In the genomic region with DNA sequence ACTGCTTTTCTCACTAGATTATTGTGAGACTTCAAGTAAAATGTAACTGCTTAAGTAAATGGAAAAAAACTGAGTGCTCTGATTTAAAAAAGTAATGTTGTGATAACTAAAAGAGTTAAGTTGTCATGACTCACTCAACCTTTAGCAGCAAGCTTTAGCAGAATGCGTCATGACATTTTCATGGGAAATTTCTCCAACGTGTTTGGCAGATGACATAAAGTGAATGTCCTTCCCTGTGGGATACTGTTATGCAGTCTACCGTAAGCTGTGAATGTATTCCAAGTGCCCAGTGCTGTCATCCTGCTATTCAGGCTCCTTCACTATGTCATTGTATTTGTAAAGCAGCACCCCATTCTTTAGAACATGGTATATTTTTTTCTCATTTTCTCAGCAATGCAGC, we compare ENCODE assay signal across 22 cellular contexts.
"Had no signal": no experiment of that assay in that cellular context is flagged by ENCODE, and none has a peak within 500 bp of the region (broad histone marks: within the 10 kb centered on the region; RNA-seq: fewer than 3 reads in every experiment).

No MANE protein-coding gene starts in this region.

- H3K4me3 ChIP-seq: adrenal gland, ascending aorta, esophagus muscularis mucosa, gastroesophageal sphincter, pancreas, psoas muscle, tibial nerve had no signal

- H3K27me3 ChIP-seq: adrenal gland, ascending aorta, brain microvascular endothelial cell, esophagus muscularis mucosa, gastroesophageal sphincter, tibial nerve had no signal

- ATAC-seq: activated CD4-positive, alpha-beta T cell treated with anti-CD3 and anti-CD28 coated beads for 36 hours; activated T-cell treated with anti-CD3 and anti-CD28 coated beads, Interleukin-2, amount 50 U/mL, for 4 hours; gastroesophageal sphincter; pancreas; psoas muscle; right cardiac atrium; stimulated activated naive CD8-positive, alpha-beta T cell treated with anti-CD3 and anti-CD28 coated beads, Interleukin-15, amount 100 ng/mL, for 72 hours had no signal

- FAIRE-seq: islet of Langerhans had no signal

- H3K4me1 ChIP-seq: adrenal gland, ascending aorta, esophagus muscularis mucosa, gastroesophageal sphincter, pancreas, psoas muscle, tibial nerve had no signal

- H3K36me3 ChIP-seq: adrenal gland, ascending aorta, brain microvascular endothelial cell, esophagus muscularis mucosa, gastroesophageal sphincter, pancreas, tibial nerve had no signal

- H3K9me3 ChIP-seq: adrenal gland, ascending aorta, esophagus muscularis mucosa, gastroesophageal sphincter, pancreas, psoas muscle, tibial nerve had no signal

- DNase-seq: activated B cell treated with CpG ODN at 0.5 μM for 24 hours; activated CD4-positive, alpha-beta T cell treated with anti-CD3 and anti-CD28 coated beads for 36 hours; activated CD4-positive, alpha-beta T cell treated with anti-CD3 and anti-CD28 coated beads, Interleukin-2, amount 50 U/mL, for 4 hours; activated CD8-positive, alpha-beta memory T cell treated with anti-CD3 and anti-CD28 coated beads, Interleukin-2, amount 50 U/mL, for 48 hours; activated naive CD4-positive, alpha-beta T cell; activated T-cell treated with anti-CD3 and anti-CD28 coated beads, Interleukin-2, amount 50 U/mL, for 4 hours; adrenal gland; brain microvascular endothelial cell; central memory CD4-positive, alpha-beta T cell; dermis blood vessel endothelial cell; effector CD8-positive, alpha-beta T cell; head of caudate nucleus; pancreas; psoas muscle; right cardiac atrium; stimulated activated CD4-positive, alpha-beta T cell treated with anti-CD3 and anti-CD28 coated beads, Interleukin-1b, Interleukin-23, amount 100 ng/mL, for 48 hours; stimulated activated naive CD8-positive, alpha-beta T cell treated with anti-CD3 and anti-CD28 coated beads, Interleukin-15, amount 100 ng/mL, for 72 hours had no signal

- H3K27ac ChIP-seq: adrenal gland, ascending aorta, brain microvascular endothelial cell, esophagus muscularis mucosa, gastroesophageal sphincter, pancreas, psoas muscle, tibial nerve had no signal
